Comparison of ENCODE assay signal across 9 cellular contexts in the genomic region with DNA sequence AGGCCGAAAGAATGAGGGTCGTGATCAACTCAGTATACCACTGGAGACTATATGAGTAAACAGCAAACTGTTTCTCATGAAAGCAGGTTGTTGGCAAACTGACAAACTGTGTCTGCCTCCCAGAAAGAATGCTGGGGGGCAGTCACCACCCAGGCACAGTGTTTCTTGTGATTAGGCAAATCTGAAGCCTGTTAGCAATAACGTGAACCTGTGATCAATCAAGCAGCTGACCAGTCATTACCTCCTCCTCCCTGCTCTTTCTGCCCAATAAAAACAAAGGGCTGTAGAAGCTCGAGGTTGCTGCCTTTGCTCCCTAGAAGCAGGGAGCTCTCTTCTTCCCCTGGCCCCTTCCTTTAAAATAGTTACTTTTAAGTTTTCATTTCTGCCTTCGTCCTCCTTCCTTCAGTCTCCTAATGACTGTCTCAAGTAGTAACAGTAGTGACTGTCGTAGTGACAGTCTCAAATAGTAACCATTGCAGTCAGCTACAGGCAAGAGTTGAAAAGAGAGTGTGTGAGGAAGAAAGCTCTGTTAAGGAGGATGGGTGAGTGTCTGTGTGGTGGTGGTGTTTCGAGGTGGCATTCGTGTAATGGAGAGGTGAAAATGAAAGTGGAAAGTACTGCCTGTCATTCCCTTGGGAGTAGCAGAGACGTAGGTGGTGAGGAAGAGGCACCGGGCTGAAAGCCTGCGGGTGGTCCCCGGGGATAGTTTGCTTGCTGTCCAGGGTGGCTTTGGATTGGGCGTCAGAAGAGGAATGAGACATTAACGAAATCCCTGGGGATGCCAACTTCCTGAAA. TPM values are rescaled to one million over a fixed set of nuclear protein-coding genes. Genes with fewer than 3 reads are reported as not detected.
DNase-seq lines count a peak whose midpoint lies in the region; ATAC-seq and TF ChIP-seq lines count a peak whose summit lies in the region.
"Had no signal": no experiment of that assay in that cellular context is flagged by ENCODE, and none has a peak within 500 bp of the region (broad histone marks: within the 10 kb centered on the region; RNA-seq: fewer than 3 reads in every experiment).

No MANE protein-coding gene starts in this region.

- H3K4me1 ChIP-seq in HEK293 (ENCODE audit: control insufficient read depth, insufficient read depth, low read length) (peaks cover 19% of the 10 kb centered on the region), vagina (peaks cover 14% of the 10 kb centered on the region)

- H3K4me3 ChIP-seq in GM12875 (ENCODE audit: low read depth, low read length) (peak overlapping the region; percentile 8), HEK293 (ENCODE audit: low read depth, low read length) (no peak overlapping the region), vagina (peak overlapping the region; percentile 24 to 36)
- H3K4me3 ChIP-seq: K562 had no signal

- TF ChIP-seq CTCF in GM12875 (IDR thresholded peaks at IDR 0.05; ENCODE audit: borderline replicate concordance, insufficient read depth, low read depth, low read length) (no peak), HEK293 (tag by site-specific recombination; IDR thresholded peaks at IDR 0.05) (no peak), vagina (IDR thresholded peaks at IDR 0.05) (no peak)

- H3K27ac Mint-ChIP-seq in T-helper 2 cell treated with Interferon-gamma antibody and Interleukin-4, amounts not matched to agents 5 μg/mL and 100 μg/mL, for 36 hours = no peak overlapping the region

- H3K4me3 Mint-ChIP-seq in T-helper 2 cell treated with Interferon-gamma antibody and Interleukin-4, amounts not matched to agents 5 μg/mL and 100 μg/mL, for 36 hours = no peak overlapping the region

- DNase-seq in NCI-H345 (lab: John Stamatoyannopoulos, UW) (peak; percentile 41), left ventricle myocardium superior (no peak), vagina (ENCODE audit: extremely low spot score in 2 of 2) (peak in 1 of 2 donors; percentile 9), occipital lobe (lab: John Stamatoyannopoulos, UW) (no peak), NCI-H1694 (lab: John Stamatoyannopoulos, UW) (no peak)
- no peak for DNase-seq in T-helper 2 cell treated with Interferon-gamma antibody and Interleukin-4, amounts not matched to agents 5 μg/mL and 100 μg/mL, for 36 hours (ENCODE audit: low spot score)

- H3K36me3 Mint-ChIP-seq in T-helper 2 cell treated with Interferon-gamma antibody and Interleukin-4, amounts not matched to agents 5 μg/mL and 100 μg/mL, for 36 hours (ENCODE audit: low read depth) = no peaks in the 10 kb centered on the region

- no peaks in the 10 kb centered on the region for H3K9me3 Mint-ChIP-seq in T-helper 2 cell treated with Interferon-gamma antibody and Interleukin-4, amounts not matched to agents 5 μg/mL and 100 μg/mL, for 36 hours

- intact Hi-C loops in left ventricle myocardium superior (cut with micrococcal nuclease) (no loop called here), vagina (cut with DNase I) (no loop called here)

- peaks cover 16% of the 10 kb centered on the region for H3K27me3 Mint-ChIP-seq in T-helper 2 cell treated with Interferon-gamma antibody and Interleukin-4, amounts not matched to agents 5 μg/mL and 100 μg/mL, for 36 hours (ENCODE audit: low read depth)

- no peak overlapping the region for H3K27ac ChIP-seq in HEK293 (ENCODE audit: extremely low read depth, low read depth, low read length)
- peak overlapping the region; percentile 9 for H3K27ac ChIP-seq in vagina

- no peaks in the 10 kb centered on the region for H3K9me3 ChIP-seq in HEK293 (ENCODE audit: control insufficient read depth, insufficient read depth, low read depth, low read length)
- no peaks in the 10 kb centered on the region for H3K9me3 ChIP-seq in vagina

- POLR2A ChIA-PET in HEK293 (lab: Yijun Ruan, JAX) = no interaction called here

- H3K27me3 ChIP-seq in vagina = no peaks in the 10 kb centered on the region

- H3K36me3 ChIP-seq in HEK293 (ENCODE audit: control insufficient read depth in 2 of 2, insufficient read depth in 1 of 2, low read length in 2 of 2) = no peaks in the 10 kb centered on the region
- H3K36me3 ChIP-seq in vagina = no peaks in the 10 kb centered on the region

- CTCF ChIA-PET in HEK293 (lab: Yijun Ruan, JAX) = no interaction called here

- peak; percentile 48 for ATAC-seq in left ventricle myocardium superior
- ATAC-seq: K562 had no signal

- H3K4me1 Mint-ChIP-seq in T-helper 2 cell treated with Interferon-gamma antibody and Interleukin-4, amounts not matched to agents 5 μg/mL and 100 μg/mL, for 36 hours (ENCODE audit: low read depth) = peaks cover 16% of the 10 kb centered on the region

- TF ChIP-seq POLR2A in vagina (IDR thresholded peaks at IDR 0.05) = no peak

TF ChIP-seq in HEK293, 187 proteins besides CTCF, POLR2A, EP300 and RAD21 (continues in another document):
- TF ChIP-seq ZSCAN16 (tag by site-specific recombination; IDR thresholded peaks at IDR 0.05) (no peak), ZNF561 (tag by site-specific recombination; IDR thresholded peaks at IDR 0.05; ENCODE audit: borderline replicate concordance) (no peak), ZNF394 (tag by site-specific recombination; IDR thresholded peaks at IDR 0.05; ENCODE audit: borderline replicate concordance) (0 out of 2 replicates have a peak, but pooled peaks have one; percentile 58), ZNF10 (tag by site-specific recombination; IDR thresholded peaks at IDR 0.05) (no peak; the same call in 1 of the 2 replicates), ZNF600 (tag by site-specific recombination; IDR thresholded peaks at IDR 0.05) (peak; percentile 82), ZNF366 (tag by site-specific recombination; conservative IDR thresholded peaks at IDR 0.05) (peak; percentile 85), SETDB1 (IDR thresholded peaks at IDR 0.05; ENCODE audit: insufficient read length, low read length) (no peak), ZBTB17 (tag by site-specific recombination; IDR thresholded peaks at IDR 0.05) (peak; percentile 57; the same call in 1 of the 2 replicates), ZNF423 (tag by site-specific recombination; IDR thresholded peaks at IDR 0.05) (peak; percentile 95), ZBTB8A (tag by site-specific recombination; IDR thresholded peaks at IDR 0.05) (peak; percentile 79), WT1 (tag by site-specific recombination; IDR thresholded peaks at IDR 0.05) (no peak)
- TF ChIP-seq, protein P1, sequence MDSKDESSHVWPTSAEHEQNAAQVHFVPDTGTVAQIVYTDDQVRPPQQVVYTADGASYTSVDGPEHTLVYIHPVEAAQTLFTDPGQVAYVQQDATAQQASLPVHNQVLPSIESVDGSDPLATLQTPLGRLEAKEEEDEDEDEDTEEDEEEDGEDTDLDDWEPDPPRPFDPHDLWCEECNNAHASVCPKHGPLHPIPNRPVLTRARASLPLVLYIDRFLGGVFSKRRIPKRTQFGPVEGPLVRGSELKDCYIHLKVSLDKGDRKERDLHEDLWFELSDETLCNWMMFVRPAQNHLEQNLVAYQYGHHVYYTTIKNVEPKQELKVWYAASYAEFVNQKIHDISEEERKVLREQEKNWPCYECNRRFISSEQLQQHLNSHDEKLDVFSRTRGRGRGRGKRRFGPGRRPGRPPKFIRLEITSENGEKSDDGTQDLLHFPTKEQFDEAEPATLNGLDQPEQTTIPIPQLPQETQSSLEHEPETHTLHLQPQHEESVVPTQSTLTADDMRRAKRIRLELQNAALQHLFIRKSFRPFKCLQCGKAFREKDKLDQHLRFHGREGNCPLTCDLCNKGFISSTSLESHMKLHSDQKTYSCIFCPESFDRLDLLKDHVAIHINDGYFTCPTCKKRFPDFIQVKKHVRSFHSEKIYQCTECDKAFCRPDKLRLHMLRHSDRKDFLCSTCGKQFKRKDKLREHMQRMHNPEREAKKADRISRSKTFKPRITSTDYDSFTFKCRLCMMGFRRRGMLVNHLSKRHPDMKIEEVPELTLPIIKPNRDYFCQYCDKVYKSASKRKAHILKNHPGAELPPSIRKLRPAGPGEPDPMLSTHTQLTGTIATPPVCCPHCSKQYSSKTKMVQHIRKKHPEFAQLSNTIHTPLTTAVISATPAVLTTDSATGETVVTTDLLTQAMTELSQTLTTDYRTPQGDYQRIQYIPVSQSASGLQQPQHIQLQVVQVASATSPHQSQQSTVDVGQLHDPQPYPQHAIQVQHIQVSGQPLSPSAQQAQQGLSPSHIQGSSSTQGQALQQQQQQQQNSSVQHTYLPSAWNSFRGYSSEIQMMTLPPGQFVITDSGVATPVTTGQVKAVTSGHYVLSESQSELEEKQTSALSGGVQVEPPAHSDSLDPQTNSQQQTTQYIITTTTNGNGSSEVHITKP (tag by site-specific recombination; IDR thresholded peaks at IDR 0.05) = peak; percentile 67
- TF ChIP-seq, protein P2, sequence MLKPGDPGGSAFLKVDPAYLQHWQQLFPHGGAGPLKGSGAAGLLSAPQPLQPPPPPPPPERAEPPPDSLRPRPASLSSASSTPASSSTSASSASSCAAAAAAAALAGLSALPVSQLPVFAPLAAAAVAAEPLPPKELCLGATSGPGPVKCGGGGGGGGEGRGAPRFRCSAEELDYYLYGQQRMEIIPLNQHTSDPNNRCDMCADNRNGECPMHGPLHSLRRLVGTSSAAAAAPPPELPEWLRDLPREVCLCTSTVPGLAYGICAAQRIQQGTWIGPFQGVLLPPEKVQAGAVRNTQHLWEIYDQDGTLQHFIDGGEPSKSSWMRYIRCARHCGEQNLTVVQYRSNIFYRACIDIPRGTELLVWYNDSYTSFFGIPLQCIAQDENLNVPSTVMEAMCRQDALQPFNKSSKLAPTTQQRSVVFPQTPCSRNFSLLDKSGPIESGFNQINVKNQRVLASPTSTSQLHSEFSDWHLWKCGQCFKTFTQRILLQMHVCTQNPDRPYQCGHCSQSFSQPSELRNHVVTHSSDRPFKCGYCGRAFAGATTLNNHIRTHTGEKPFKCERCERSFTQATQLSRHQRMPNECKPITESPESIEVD (tag by site-specific recombination; IDR thresholded peaks at IDR 0.05) = no peak

RNA-seq across cellular contexts. Expression of a gene that starts 14.5 kb away (rescaled TPM):
- total RNA-seq in left ventricle myocardium superior (1.9 TPM), vagina (11.8 TPM), occipital lobe (2.0 TPM)
